In the genomic region with DNA sequence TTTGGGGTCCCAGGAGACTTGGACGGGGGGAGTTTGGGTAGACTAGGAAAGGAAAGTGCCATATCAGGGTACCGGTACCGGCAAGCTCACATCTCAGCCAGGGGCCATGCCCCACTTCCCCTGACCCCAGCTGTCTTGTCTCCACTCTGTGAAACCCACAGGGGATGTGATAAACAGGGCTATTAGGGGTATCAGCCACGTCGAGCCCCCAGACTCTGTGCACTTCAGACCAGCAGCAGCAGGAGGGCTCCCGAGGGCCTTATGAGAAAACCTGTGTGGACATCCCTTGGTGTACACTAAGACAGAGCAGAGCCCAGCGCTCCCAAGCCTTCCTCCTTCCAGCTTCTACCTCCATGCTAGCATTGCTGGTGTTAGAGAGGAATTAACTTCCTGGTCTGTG, we compare ENCODE assay signal across 31 cellular contexts. TPM values are rescaled to one million over a fixed set of nuclear protein-coding genes. Genes with fewer than 3 reads are reported as not detected.
"Had no signal": no experiment of that assay in that cellular context is flagged by ENCODE, and none has a peak within 500 bp of the region (broad histone marks: within the 10 kb centered on the region; RNA-seq: fewer than 3 reads in every experiment).

No MANE protein-coding gene starts in this region.

- H3K9me3 ChIP-seq: esophagus muscularis mucosa, gastroesophageal sphincter, heart right ventricle, left ventricle myocardium inferior, mucosa of descending colon, neutrophil, pancreas, right lobe of liver, stomach, thyroid gland had no signal

- H3K27ac ChIP-seq: coronary artery, esophagus muscularis mucosa, foreskin keratinocyte, gastroesophageal sphincter, heart right ventricle, left ventricle myocardium inferior, neutrophil, pancreas, right lobe of liver, stomach, thyroid gland had no signal

- H3K27me3 ChIP-seq: esophagus muscularis mucosa, foreskin keratinocyte, gastroesophageal sphincter, heart right ventricle, pancreas, right lobe of liver, thyroid gland had no signal

- H3K4me2 ChIP-seq: smooth muscle cell had no signal

- H3K36me3 ChIP-seq: esophagus muscularis mucosa, gastroesophageal sphincter, heart right ventricle, left ventricle myocardium inferior, neutrophil, pancreas, right lobe of liver, stomach, thyroid gland had no signal

- H3K4me3 ChIP-seq: coronary artery, esophagus muscularis mucosa, gastroesophageal sphincter, heart right ventricle, left ventricle myocardium inferior, lung, mucosa of descending colon, pancreas, right lobe of liver, smooth muscle cell, stomach, thyroid gland had no signal

- H3K4me1 ChIP-seq: gastroesophageal sphincter, pancreas, right lobe of liver had no signal

- DNase-seq: dermis blood vessel endothelial cell; effector memory CD4-positive, alpha-beta T cell; foreskin keratinocyte; heart right ventricle; hippocampal formation; left cardiac atrium; left ventricle myocardium inferior; mucosa of descending colon; naive B cell; stimulated activated CD4-positive, alpha-beta T cell treated with anti-CD3 and anti-CD28 coated beads, Interleukin-2, amount 100 ng/mL, for 24 hours; stimulated activated CD4-positive, alpha-beta T cell treated with anti-CD3 and anti-CD28 coated beads, Interleukin-4, amount 100 ng/mL, for 24 hours; stimulated activated naive CD4-positive, alpha-beta T cell treated with Interleukin-2 at 50 U/mL for 16 hours; stomach; thyroid gland; trophoblast cell had no signal

- ATAC-seq: foreskin keratinocyte; gastroesophageal sphincter; heart right ventricle; mucosa of descending colon; natural killer cell treated with Interleukin-12 subunit alpha and Interleukin-12 subunit beta and Interleukin-15 and Interleukin-18, amount 100 ng/mL, for 72 hours; pancreas; right lobe of liver; stimulated activated effector memory CD8-positive, alpha-beta T cell treated with anti-CD3 and anti-CD28 coated beads, Interleukin-12 subunit alpha, Interleukin-12 subunit beta, amount 100 ng/mL, for 72 hours had no signal

- FAIRE-seq: endothelial cell of umbilical vein, islet of Langerhans, pancreas had no signal

RNA-seq across cellular contexts. Expression of gene TNNT2, which starts 46.3 kb away (rescaled TPM):
- total RNA-seq: dermis blood vessel endothelial cell; endothelial cell of umbilical vein; fibroblast of lung; natural killer cell treated with Interleukin-12 subunit alpha and Interleukin-12 subunit beta and Interleukin-15 and Interleukin-18, amount 100 ng/mL, for 72 hours; neural crest cell; subcutaneous adipose tissue had no signal

RNA-seq across cellular contexts. Expression of gene PKP1, which starts 47.9 kb away (rescaled TPM):
- total RNA-seq: endothelial cell of umbilical vein; natural killer cell treated with Interleukin-12 subunit alpha and Interleukin-12 subunit beta and Interleukin-15 and Interleukin-18, amount 100 ng/mL, for 72 hours; neural crest cell; progenitor cell of endocrine pancreas; right lobe of liver had no signal
